Comparison of ENCODE assay signal across 28 cellular contexts in genomic region chr2:47243596-47244323, GRCh38.
A peak's percentile ranks its signal among the peaks of the same experiment; 100 is the strongest.
DNase-seq lines count a peak whose midpoint lies in the region; ATAC-seq, FAIRE-seq and TF ChIP-seq lines count a peak whose summit lies in the region.
"Had no signal": no experiment of that assay in that cellular context is flagged by ENCODE, and none has a peak within 500 bp of the region (broad histone marks: within the 10 kb centered on the region; RNA-seq: fewer than 3 reads in every experiment).

No MANE protein-coding gene starts in this region.

- H3K27ac ChIP-seq in HepG2 (ENCODE audit: extremely low read length, insufficient read depth, low read length) (no peak overlapping the region), right lobe of liver (no peak overlapping the region), hepatocyte (peak overlapping the region; percentile 27), trophoblast cell (ENCODE audit: low read depth, low read length) (peak overlapping the region; percentile 87), psoas muscle (no peak overlapping the region), PC-3 (ENCODE audit: low read length) (no peak overlapping the region)
- H3K27ac ChIP-seq: esophagus muscularis mucosa, gastroesophageal sphincter, upper lobe of right lung had no signal

- H4K8ac ChIP-seq in trophoblast cell (ENCODE audit: low read depth, low read length): peak overlapping the region; percentile 56

- H3K9me2 ChIP-seq in hepatocyte (replicated peaks; ENCODE audit: insufficient read depth): no peaks in the 10 kb centered on the region
- no peaks in the 10 kb centered on the region for H3K9me2 ChIP-seq in PC-3 (replicated peaks; ENCODE audit: low read length)

- intact Hi-C loops in HepG2 (cut with micrococcal nuclease; ENCODE audit: unreplicated experiment) (no loop called here), right lobe of liver (cut with DNase I) (no loop called here), psoas muscle (cut with DNase I) (no loop called here), PC-3 (cut with micrococcal nuclease) (no loop called here)

- no peak for FAIRE-seq in HepG2 (lab: Jason Lieb, UNC)
- FAIRE-seq: endometrium had no signal

- H3K9ac ChIP-seq in HepG2 (ENCODE audit: insufficient read depth, low read depth, low read length): no peak overlapping the region
- H3K9ac ChIP-seq in trophoblast cell (ENCODE audit: low read length): no peak overlapping the region
- no peak overlapping the region for H3K9ac ChIP-seq in PC-3 (ENCODE audit: low read length)

- no peak for TF ChIP-seq RAD21 in HepG2 (CRISPR knock-in tag; IDR thresholded peaks at IDR 0.05)

- no peak overlapping the region for H2AK5ac ChIP-seq in trophoblast cell (ENCODE audit: low read length)

- H3K4me1 ChIP-seq in HepG2 (ENCODE audit: insufficient read depth, low read length) (no peaks in the 10 kb centered on the region), right lobe of liver (no peaks in the 10 kb centered on the region), hepatocyte (ENCODE audit: insufficient read depth) (peaks cover 4% of the 10 kb centered on the region), trophoblast cell (ENCODE audit: control insufficient read depth in 1 of 2, insufficient read depth in 2 of 2, low read length in 2 of 2) (peaks cover 6 to 13% of the 10 kb centered on the region in 2 experiments), psoas muscle (no peaks in the 10 kb centered on the region), PC-3 (ENCODE audit: insufficient read depth, low read length) (no peaks in the 10 kb centered on the region; the same call in 1 of the 2 replicates)
- H3K4me1 ChIP-seq: upper lobe of right lung had no signal

- H2AFZ ChIP-seq in HepG2 (ENCODE audit: low read length): no peak overlapping the region
- no peak overlapping the region for H2AFZ ChIP-seq in hepatocyte
- H2AFZ ChIP-seq in trophoblast cell (ENCODE audit: insufficient read depth, low read length, poor library complexity): no peak overlapping the region
- no peak overlapping the region for H2AFZ ChIP-seq in PC-3 (ENCODE audit: low read length)

- no peak overlapping the region for H3K4ac ChIP-seq in trophoblast cell (ENCODE audit: low read depth, low read length)

- H3K4me3 ChIP-seq in HepG2 (replicated peaks in 1 of 3; ENCODE audit: insufficient read depth in 1 of 3, low read depth in 2 of 3, low read length in 3 of 3): peak overlapping the region in 1 of 3 experiments; percentile 24; a peak in 1 of 6 replicates
- no peak overlapping the region for H3K4me3 ChIP-seq in right lobe of liver
- no peak overlapping the region for H3K4me3 ChIP-seq in hepatocyte
- no peak overlapping the region for H3K4me3 ChIP-seq in trophoblast cell (ENCODE audit: low read depth, low read length)
- H3K4me3 ChIP-seq in psoas muscle: no peak overlapping the region
- H3K4me3 ChIP-seq in PC-3 (ENCODE audit: low read length): no peak overlapping the region
- H3K4me3 ChIP-seq: esophagus muscularis mucosa, gastroesophageal sphincter, lung, upper lobe of right lung had no signal

- peak overlapping the region; percentile 76 for H3K14ac ChIP-seq in trophoblast cell (ENCODE audit: low read length)

- TF ChIP-seq POLR2A in HepG2 (IDR thresholded peaks at IDR 0.05; ENCODE audit: insufficient read depth in 1 of 2, low read depth in 2 of 2, low read length in 2 of 2) (no peak), right lobe of liver (IDR thresholded peaks at IDR 0.05) (no peak)

- CTCF ChIA-PET in HepG2 (lab: Yijun Ruan, JAX; ENCODE audit: low intra/inter-chr PET ratio, low total read pairs) (no interaction called here), PC-3 (lab: Charles Lee) (no interaction called here)

- H3K36me3 ChIP-seq in HepG2 (replicated peaks in 1 of 2; ENCODE audit: control insufficient read depth in 1 of 2, insufficient read depth in 2 of 2, low read length in 2 of 2): no peaks in the 10 kb centered on the region
- no peaks in the 10 kb centered on the region for H3K36me3 ChIP-seq in right lobe of liver
- H3K36me3 ChIP-seq in hepatocyte (replicated peaks; ENCODE audit: insufficient read depth, low read depth): no peaks in the 10 kb centered on the region
- H3K36me3 ChIP-seq in trophoblast cell (ENCODE audit: control insufficient read depth in 1 of 2, insufficient read depth in 2 of 2, low read length in 2 of 2): no peaks in the 10 kb centered on the region
- H3K36me3 ChIP-seq in psoas muscle (ENCODE audit: insufficient read depth in 1 of 2, low read depth in 1 of 2): no peaks in the 10 kb centered on the region
- no peaks in the 10 kb centered on the region for H3K36me3 ChIP-seq in PC-3 (ENCODE audit: low read depth, low read length)
- H3K36me3 ChIP-seq: esophagus muscularis mucosa, gastroesophageal sphincter, upper lobe of right lung had no signal

- no peaks in the 10 kb centered on the region for H3K79me2 ChIP-seq in HepG2 (ENCODE audit: insufficient read depth, low read length)
- no peaks in the 10 kb centered on the region for H3K79me2 ChIP-seq in hepatocyte
- H3K79me2 ChIP-seq in trophoblast cell (ENCODE audit: control insufficient read depth, insufficient read depth, low read length, poor library complexity): no peaks in the 10 kb centered on the region
- no peaks in the 10 kb centered on the region for H3K79me2 ChIP-seq in PC-3 (ENCODE audit: low read length)

- peak overlapping the region; percentile 37 for H2BK12ac ChIP-seq in trophoblast cell (ENCODE audit: low read length)

- DNase-seq in HepG2 (ENCODE audit: low spot score) (no peak), right lobe of liver (no peak), hepatocyte (ENCODE audit: low spot score) (peak; percentile 57), trophoblast cell (no peak), psoas muscle (no peak), PC-3 (no peak)
- DNase-seq: activated CD4-positive, alpha-beta memory T cell treated with anti-CD3 and anti-CD28 coated beads for 36 hours; activated CD4-positive, CD25-positive, alpha-beta regulatory T cell treated with anti-CD3 and anti-CD28 coated beads, Interleukin-2, amount 50 U/mL, for 72 hours; activated naive CD4-positive, alpha-beta T cell; activated naive CD8-positive, alpha-beta T cell treated with anti-CD3 and anti-CD28 coated beads, Interleukin-2, amount 50 U/mL, for 24 hours; activated T-cell treated with anti-CD3 and anti-CD28 coated beads, Interleukin-2, amount 50 U/mL, for 72 hours; dermis blood vessel endothelial cell; DMS79; GF-D8; hypothalamus; left cardiac atrium; NCI-H1092; NCI-H1694 treated with DMSO at 0.1 percent for 48 hours; NCI-H510A; stimulated activated CD4-positive, alpha-beta T cell treated with anti-CD3 and anti-CD28 coated beads, Interleukin-4, amount 100 ng/mL, for 1 hour; upper lobe of right lung had no signal

- H4K20me1 ChIP-seq in HepG2 (ENCODE audit: insufficient read depth, low read length) (no peaks in the 10 kb centered on the region), hepatocyte (ENCODE audit: insufficient read depth, poor library complexity, severe bottlenecking) (no peaks in the 10 kb centered on the region), PC-3 (ENCODE audit: low read length) (no peaks in the 10 kb centered on the region)

- peak overlapping the region; percentile 45 for H3K18ac ChIP-seq in trophoblast cell (ENCODE audit: low read length)

- POLR2A ChIA-PET in HepG2 (lab: Yijun Ruan, JAX) (no interaction called here), PC-3 (lab: Charles Lee; ENCODE audit: unreplicated experiment) (no interaction called here)

- TF ChIP-seq CTCF in HepG2 (CRISPR knock-in tag; IDR thresholded peaks at IDR 0.05) (no peak), right lobe of liver (IDR thresholded peaks at IDR 0.05) (no peak), hepatocyte (IDR thresholded peaks at IDR 0.05; ENCODE audit: poor library complexity) (no peak), psoas muscle (IDR thresholded peaks at IDR 0.05) (no peak), PC-3 (conservative IDR thresholded peaks at IDR 0.05; ENCODE audit: low read depth, low read length) (no peak)

- no peak for TF ChIP-seq EP300 in HepG2 (IDR thresholded peaks at IDR 0.05; ENCODE audit: low read depth in 2 of 2, low read length in 2 of 2)
- no peak for TF ChIP-seq EP300 in HepG2 (CRISPR knock-in tag; IDR thresholded peaks at IDR 0.05; ENCODE audit: borderline replicate concordance)

- H4K91ac ChIP-seq in trophoblast cell (ENCODE audit: low read depth, low read length): peak overlapping the region; percentile 47

- ATAC-seq in HepG2 (peak; percentile 69), right lobe of liver (no peak), HG03135 (IDR thresholded peaks at IDR 0.05; ENCODE audit: unreplicated experiment) (no peak), GM19351 (IDR thresholded peaks at IDR 0.05; ENCODE audit: unreplicated experiment) (no peak), psoas muscle (no peak), PC-3 (no peak)
- ATAC-seq: activated naive CD8-positive, alpha-beta T cell treated with anti-CD3 and anti-CD28 coated beads, Interleukin-2, amount 50 U/mL, for 24 hours; activated T-cell treated with anti-CD3 and anti-CD28 coated beads, Interleukin-2, amount 50 U/mL, for 72 hours; gastroesophageal sphincter; sciatic nerve; upper lobe of right lung had no signal

- peak overlapping the region; percentile 43 for H2BK5ac ChIP-seq in trophoblast cell (ENCODE audit: low read depth, low read length, poor library complexity)

- H3K27me3 ChIP-seq in HepG2 (ENCODE audit: control insufficient read depth in 1 of 2, insufficient read depth in 2 of 2, low read length in 2 of 2): peaks cover 0 to 57% of the 10 kb centered on the region in 2 experiments; a peak in 4 of 5 replicates
- H3K27me3 ChIP-seq in right lobe of liver: no peaks in the 10 kb centered on the region
- H3K27me3 ChIP-seq in hepatocyte: no peaks in the 10 kb centered on the region
- H3K27me3 ChIP-seq in trophoblast cell (ENCODE audit: insufficient read depth, low read length): no peaks in the 10 kb centered on the region
- no peaks in the 10 kb centered on the region for H3K27me3 ChIP-seq in psoas muscle (ENCODE audit: insufficient read depth in 3 of 3, low read length in 2 of 3)
- no peaks in the 10 kb centered on the region for H3K27me3 ChIP-seq in PC-3 (ENCODE audit: low read length)
- H3K27me3 ChIP-seq: esophagus muscularis mucosa, gastroesophageal sphincter, upper lobe of right lung had no signal

- WGBS in HepG2 (ENCODE audit: low lambda C conversion rate): 33% methylated on average over 12 of the region's 14 CpGs
- WGBS in right lobe of liver (ENCODE audit: insufficient coverage, low coverage, low lambda C conversion rate, missing lambda C conversion rate): 59% methylated on average over 2 of the region's 14 CpGs
- WGBS in hepatocyte (ENCODE audit: low lambda C conversion rate, missing lambda C conversion rate): 66% methylated on average over 13 of the region's 14 CpGs
- WGBS in trophoblast cell (ENCODE audit: extremely low coverage, insufficient coverage, insufficient read length): no CpG with 5 or more reads among the region's 14 CpGs
- 63 to 80% (median 67%) methylated on average over 14 of the region's 14 CpGs for WGBS in psoas muscle, 3 donors

- H3F3A ChIP-seq in PC-3 (ENCODE audit: low read length, unreplicated experiment): no peaks in the 10 kb centered on the region

- peak overlapping the region; percentile 62 for H2BK120ac ChIP-seq in trophoblast cell (ENCODE audit: insufficient read depth, low read length, poor library complexity)

- peaks cover 5% of the 10 kb centered on the region for H3K79me1 ChIP-seq in trophoblast cell (ENCODE audit: low read length)

- H3K4me2 ChIP-seq in HepG2 (ENCODE audit: low read depth, low read length) (peak overlapping the region; percentile 56), hepatocyte (peak overlapping the region; percentile 11), trophoblast cell (ENCODE audit: low read length) (peak overlapping the region; percentile 21), PC-3 (ENCODE audit: low read length) (no peak overlapping the region)

- BruUV-seq in HepG2 (replicated peaks; lab: Mats Ljungman, UMichigan): no TSS peak
- BruUV-seq in PC-3 (replicated peaks; lab: Mats Ljungman, UMichigan): no TSS peak

- H3K9me3 ChIP-seq in HepG2 (ENCODE audit: low read length) (no peaks in the 10 kb centered on the region), right lobe of liver (no peaks in the 10 kb centered on the region), hepatocyte (ENCODE audit: low read depth) (no peaks in the 10 kb centered on the region), trophoblast cell (ENCODE audit: insufficient read depth, low read depth, low read length) (no peaks in the 10 kb centered on the region), psoas muscle (no peaks in the 10 kb centered on the region), PC-3 (ENCODE audit: low read length) (no peaks in the 10 kb centered on the region)
- H3K9me3 ChIP-seq: esophagus muscularis mucosa, gastroesophageal sphincter, upper lobe of right lung had no signal

- in situ Hi-C loops in HepG2 (cut with HindIII; ENCODE audit: extremely low pct_ligation_motif_present, low pct_unique_long_range_greater_than_20kb): no loop called here

- H4K12ac ChIP-seq in trophoblast cell (ENCODE audit: low read depth, low read length): no peak overlapping the region

- no peak overlapping the region for H3K23ac ChIP-seq in trophoblast cell (ENCODE audit: low read length)

Comparison
In these comparisons a context has a peak if more than half of its experiments do, and no peak if none do; other contexts are left out.
1. H3K27ac ChIP-seq: peak in hepatocyte (single experiment) and trophoblast cell (single experiment); none in HepG2 (single experiment), right lobe of liver (0 of 3), psoas muscle (single experiment) and PC-3 (single experiment).